22 cellular contexts compared by ENCODE assay signal in genomic region chr1:190564117-190564516, GRCh38.
"Had no signal": no experiment of that assay in that cellular context is flagged by ENCODE, and none has a peak within 500 bp of the region (broad histone marks: within the 10 kb centered on the region; RNA-seq: fewer than 3 reads in every experiment).

No MANE protein-coding gene starts in this region.

- H3K9me3 ChIP-seq: ovary, right lobe of liver, uterus had no signal

- H3K4me2 ChIP-seq: neural progenitor cell, smooth muscle cell had no signal

- H3K4me3 ChIP-seq: left ventricle myocardium inferior, lung, neural progenitor cell, ovary, right atrium auricular region, right lobe of liver, smooth muscle cell, tibial nerve, uterus had no signal

- DNase-seq: islet precursor cell; left ventricle myocardium inferior; mesendoderm; naive B cell; natural killer cell; nephron progenitor cell; ovary; right lobe of liver; stimulated activated CD4-positive, alpha-beta T cell treated with anti-CD3 and anti-CD28 coated beads, Interleukin-1b, Interleukin-23, amount 100 ng/mL, for 48 hours; stimulated activated CD4-positive, alpha-beta T cell treated with anti-CD3 and anti-CD28 coated beads, Interleukin-2, amount 100 ng/mL, for 48 hours; stimulated activated CD4-positive, alpha-beta T cell treated with anti-CD3 and anti-CD28 coated beads, Interleukin-4, amount 100 ng/mL, for 4 hours; stimulated activated CD8-positive, alpha-beta memory T cell treated with anti-CD3 and anti-CD28 coated beads, Interleukin-4, amount 100 ng/mL, for 48 hours; stimulated activated naive CD4-positive, alpha-beta T cell treated with Interleukin-2 at 50 U/mL for 16 hours; stimulated activated naive CD8-positive, alpha-beta T cell treated with anti-CD3 and anti-CD28 coated beads, Interleukin-15, amount 100 ng/mL, for 72 hours; substantia nigra; uterus had no signal

- H2AFZ ChIP-seq: neural progenitor cell had no signal

- H3K4me1 ChIP-seq: left ventricle myocardium inferior, neural progenitor cell, right atrium auricular region, right lobe of liver, tibial nerve, uterus had no signal

- H3K27ac ChIP-seq: left ventricle myocardium inferior, neural progenitor cell, ovary, right atrium auricular region, right lobe of liver, tibial nerve, uterus had no signal

- H3K36me3 ChIP-seq: left ventricle myocardium inferior, neural progenitor cell, ovary, right atrium auricular region, right lobe of liver, tibial nerve, uterus had no signal

- ATAC-seq: natural killer cell; right lobe of liver; stimulated activated memory B cell treated with anti-CD40 and anti-IgM and Interleukin-4, amounts not matched to agents 10 μg/mL and 1 μg/mL and 100 μg/mL, for 72 hours; stimulated activated naive CD8-positive, alpha-beta T cell treated with anti-CD3 and anti-CD28 coated beads, Interleukin-15, amount 100 ng/mL, for 72 hours had no signal

- H3K27me3 ChIP-seq: neural progenitor cell, ovary, right atrium auricular region, right lobe of liver, tibial nerve, uterus had no signal

- H3K9ac ChIP-seq: neural progenitor cell had no signal
